Comparison of ENCODE assay signal across 15 cellular contexts in genomic region chr19:49667473-49667872, GRCh38. TPM values are rescaled to one million over a fixed set of nuclear protein-coding genes. Genes with fewer than 3 reads are reported as not detected.
A peak's percentile ranks its signal among the peaks of the same experiment; 100 is the strongest.
DNase-seq lines count a peak whose midpoint lies in the region; ATAC-seq and TF ChIP-seq lines count a peak whose summit lies in the region.
"Had no signal": no experiment of that assay in that cellular context is flagged by ENCODE, and none has a peak within 500 bp of the region (broad histone marks: within the 10 kb centered on the region; RNA-seq: fewer than 3 reads in every experiment).

No MANE protein-coding gene starts in this region.

- peaks cover 40% of the 10 kb centered on the region for H3K4me1 Mint-ChIP-seq in activated CD8-positive, alpha-beta memory T cell treated with anti-CD3 and anti-CD28 coated beads, Interleukin-2, amount 10 ng/mL, durations not matched to agents 7 days and 5 days
- peaks cover 32% of the 10 kb centered on the region for H3K4me1 Mint-ChIP-seq in activated naive CD8-positive, alpha-beta T cell treated with anti-CD3 and anti-CD28 coated beads, Interleukin-2, amount 10 ng/mL, durations not matched to agents 7 days and 5 days
- H3K4me1 Mint-ChIP-seq in neural crest cell = peaks cover 50% of the 10 kb centered on the region

- no peaks in the 10 kb centered on the region for H3K9me2 ChIP-seq in MM.1S (replicated peaks; ENCODE audit: insufficient read depth, low read length)

- no peak overlapping the region for H3K4me3 ChIP-seq in MM.1S (ENCODE audit: low read length)
- H3K4me3 ChIP-seq: lung, SJCRH30 had no signal

- no peak for DNase-seq in activated CD8-positive, alpha-beta memory T cell treated with anti-CD3 and anti-CD28 coated beads, Interleukin-2, amount 10 ng/mL, durations not matched to agents 7 days and 5 days
- DNase-seq in activated CD8-positive, alpha-beta memory T cell treated with anti-CD3 and anti-CD28 coated beads for 24 hours = no peak
- DNase-seq in MM.1S (no peak), neural crest cell (ENCODE audit: low read depth, low spot score) (no peak), NCI-H510A (lab: John Stamatoyannopoulos, UW) (no peak), HEK293T (ENCODE audit: extremely low spot score) (no peak), ACHN (no peak)
- no peak for DNase-seq in activated naive CD8-positive, alpha-beta T cell treated with anti-CD3 and anti-CD28 coated beads, Interleukin-2, amount 10 ng/mL, durations not matched to agents 7 days and 5 days
- DNase-seq: activated gamma-delta T cell treated with Interleukin-2 at 50 U/mL for 16 hours, EL, NCI-H1436 treated with DMSO at 0.1 percent for 48 hours, NCI-H524, posterior cingulate gyrus, SJCRH30 had no signal

- H3K9ac ChIP-seq in MM.1S (ENCODE audit: low read length) = no peak overlapping the region

- H3K36me3 Mint-ChIP-seq in activated CD8-positive, alpha-beta memory T cell treated with anti-CD3 and anti-CD28 coated beads, Interleukin-2, amount 10 ng/mL, durations not matched to agents 7 days and 5 days = peaks cover 12% of the 10 kb centered on the region
- H3K36me3 Mint-ChIP-seq in activated naive CD8-positive, alpha-beta T cell treated with anti-CD3 and anti-CD28 coated beads, Interleukin-2, amount 10 ng/mL, durations not matched to agents 7 days and 5 days = peaks cover 9% of the 10 kb centered on the region
- H3K36me3 Mint-ChIP-seq in neural crest cell (ENCODE audit: low read depth) = peaks cover 5% of the 10 kb centered on the region

- H3K36me3 ChIP-seq in MM.1S (replicated peaks; ENCODE audit: insufficient read depth, low read length) = no peaks in the 10 kb centered on the region

- in situ Hi-C loops in ACHN (cut with HindIII; ENCODE audit: low pct_ligation_motif_present, low pct_unique_long_range_greater_than_20kb, low sequenced_read_pairs) = no loop called here

- POLR2A ChIA-PET in activated naive CD8-positive, alpha-beta T cell treated with anti-CD3 and anti-CD28 coated beads, Interleukin-2, amount 10 ng/mL, durations not matched to agents 7 days and 5 days (lab: Charles Lee) = interaction anchor here (1.2 to 3.5 kb wide), 2 partner anchors 9 to 168 kb away, joined by 4 to 18 read pairs; partner anchors contain the start of gene PRMT1
- POLR2A ChIA-PET in HEK293T (lab: Yijun Ruan, JAX) = interaction anchor here (1.1 to 4.8 kb wide), 3 partner anchors 9 to 26 kb away, joined by 3 to 44 read pairs (median 25); partner anchors contain the start of genes PRMT1, RRAS and SCAF1

- H4K20me1 ChIP-seq in MM.1S (ENCODE audit: insufficient read depth, low read length) = no peaks in the 10 kb centered on the region

- peak overlapping the region; percentile 97 for H3K4me3 Mint-ChIP-seq in activated CD8-positive, alpha-beta memory T cell treated with anti-CD3 and anti-CD28 coated beads, Interleukin-2, amount 10 ng/mL, durations not matched to agents 7 days and 5 days
- peak overlapping the region; percentile 94 for H3K4me3 Mint-ChIP-seq in activated naive CD8-positive, alpha-beta T cell treated with anti-CD3 and anti-CD28 coated beads, Interleukin-2, amount 10 ng/mL, durations not matched to agents 7 days and 5 days
- H3K4me3 Mint-ChIP-seq in neural crest cell = peak overlapping the region; percentile 98

- no peaks in the 10 kb centered on the region for H3K9me3 Mint-ChIP-seq in activated CD8-positive, alpha-beta memory T cell treated with anti-CD3 and anti-CD28 coated beads, Interleukin-2, amount 10 ng/mL, durations not matched to agents 7 days and 5 days (ENCODE audit: low read depth)
- H3K9me3 Mint-ChIP-seq in activated naive CD8-positive, alpha-beta T cell treated with anti-CD3 and anti-CD28 coated beads, Interleukin-2, amount 10 ng/mL, durations not matched to agents 7 days and 5 days = no peaks in the 10 kb centered on the region
- H3K9me3 Mint-ChIP-seq in neural crest cell = no peaks in the 10 kb centered on the region

- H3K27ac Mint-ChIP-seq in activated CD8-positive, alpha-beta memory T cell treated with anti-CD3 and anti-CD28 coated beads, Interleukin-2, amount 10 ng/mL, durations not matched to agents 7 days and 5 days = peak overlapping the region; percentile 54
- peak overlapping the region; percentile 93 for H3K27ac Mint-ChIP-seq in activated naive CD8-positive, alpha-beta T cell treated with anti-CD3 and anti-CD28 coated beads, Interleukin-2, amount 10 ng/mL, durations not matched to agents 7 days and 5 days
- H3K27ac Mint-ChIP-seq in neural crest cell (ENCODE audit: unreplicated experiment) = peak overlapping the region; percentile 57

- no peak overlapping the region for H3K27ac ChIP-seq in MM.1S (ENCODE audit: low read length)
- H3K27ac ChIP-seq: SJCRH30 had no signal

- H3K9me3 ChIP-seq in MM.1S (replicated peaks; ENCODE audit: insufficient read depth, low read length) = no peaks in the 10 kb centered on the region
- H3K9me3 ChIP-seq: SJCRH30 had no signal

- no peaks in the 10 kb centered on the region for H3K27me3 ChIP-seq in MM.1S (replicated peaks; ENCODE audit: insufficient read depth, low read length)
- H3K27me3 ChIP-seq: SJCRH30 had no signal

- ATAC-seq in activated CD8-positive, alpha-beta memory T cell treated with anti-CD3 and anti-CD28 coated beads, Interleukin-2, amount 10 ng/mL, durations not matched to agents 7 days and 5 days = no peak
- no peak for ATAC-seq in activated naive CD8-positive, alpha-beta T cell treated with anti-CD3 and anti-CD28 coated beads, Interleukin-2, amount 10 ng/mL, durations not matched to agents 7 days and 5 days (ENCODE audit: low read depth)

- no peaks in the 10 kb centered on the region for H3K27me3 Mint-ChIP-seq in activated CD8-positive, alpha-beta memory T cell treated with anti-CD3 and anti-CD28 coated beads, Interleukin-2, amount 10 ng/mL, durations not matched to agents 7 days and 5 days
- no peaks in the 10 kb centered on the region for H3K27me3 Mint-ChIP-seq in activated naive CD8-positive, alpha-beta T cell treated with anti-CD3 and anti-CD28 coated beads, Interleukin-2, amount 10 ng/mL, durations not matched to agents 7 days and 5 days
- peaks cover 10% of the 10 kb centered on the region for H3K27me3 Mint-ChIP-seq in neural crest cell (ENCODE audit: low read depth)

- H2AFZ ChIP-seq in MM.1S (ENCODE audit: low read length) = no peak overlapping the region

- CTCF ChIA-PET in activated CD8-positive, alpha-beta memory T cell treated with anti-CD3 and anti-CD28 coated beads, Interleukin-2, amount 10 ng/mL, durations not matched to agents 7 days and 5 days (lab: Charles Lee) = interaction anchor here (0.6 to 6.6 kb wide), 3 partner anchors 10 to 165 kb away, joined by 5 to 64 read pairs (median 6); partner anchors contain the start of gene PRMT1
- CTCF ChIA-PET in HEK293T (lab: Yijun Ruan, JAX) = interaction anchor here (0.9 kb wide), 1 partner anchor 21 kb away, joined by 3 read pairs; no protein-coding TSS in a partner anchor

- peak overlapping the region; percentile 92; the same call in 1 of the 2 replicates for H3K4me2 ChIP-seq in MM.1S (ENCODE audit: low read depth, low read length)

- H3K79me2 ChIP-seq in MM.1S (ENCODE audit: low read length) = peaks cover 44% of the 10 kb centered on the region

- no peak for TF ChIP-seq CTCF in MM.1S (IDR thresholded peaks at IDR 0.05; ENCODE audit: low read length)
- TF ChIP-seq CTCF in neural crest cell (conservative IDR thresholded peaks at IDR 0.05) = no peak

- peaks cover 26% of the 10 kb centered on the region for H3K4me1 ChIP-seq in MM.1S (ENCODE audit: low read length)

- peaks cover 37% of the 10 kb centered on the region for H3F3A ChIP-seq in MM.1S (ENCODE audit: insufficient read depth, low read length)

TF ChIP-seq in HEK293T, 16 proteins besides CTCF, POLR2A, EP300 and RAD21:
- TF ChIP-seq SUZ12 (IDR thresholded peaks at IDR 0.05) = no peak
- no peak for TF ChIP-seq FOXM1 (IDR thresholded peaks at IDR 0.05; ENCODE audit: borderline replicate concordance)

RNA-seq across cellular contexts. Expression of gene BCL2L12, which starts 1.7 kb away (rescaled TPM):
- total RNA-seq in activated CD8-positive, alpha-beta memory T cell treated with anti-CD3 and anti-CD28 coated beads, Interleukin-2, amount 10 ng/mL, durations not matched to agents 7 days and 5 days = 10 to 100 TPM; 90.6 to 94.5 TPM
- 10 to 100 TPM; 63.4 to 71.3 TPM for total RNA-seq in activated naive CD8-positive, alpha-beta T cell treated with anti-CD3 and anti-CD28 coated beads, Interleukin-2, amount 10 ng/mL, durations not matched to agents 7 days and 5 days
- total RNA-seq in neural crest cell = 92.4 and 99.5 TPM in 2 replicates

RNA-seq across cellular contexts. Expression of gene IRF3, which starts 1.8 kb away (rescaled TPM):
- 100 to 1,000 TPM; 159 to 170 TPM for total RNA-seq in activated CD8-positive, alpha-beta memory T cell treated with anti-CD3 and anti-CD28 coated beads, Interleukin-2, amount 10 ng/mL, durations not matched to agents 7 days and 5 days
- total RNA-seq in activated naive CD8-positive, alpha-beta T cell treated with anti-CD3 and anti-CD28 coated beads, Interleukin-2, amount 10 ng/mL, durations not matched to agents 7 days and 5 days = 100 to 1,000 TPM; 198 to 205 TPM
- 70.0 and 76.0 TPM in 2 replicates for total RNA-seq in neural crest cell

RNA-seq across cellular contexts. Expression of gene PRMT1, which starts 9.6 kb away (rescaled TPM):
- 100 to 1,000 TPM; 145 to 257 TPM for total RNA-seq in activated CD8-positive, alpha-beta memory T cell treated with anti-CD3 and anti-CD28 coated beads, Interleukin-2, amount 10 ng/mL, durations not matched to agents 7 days and 5 days
- 100 to 1,000 TPM; 118 to 123 TPM for total RNA-seq in activated naive CD8-positive, alpha-beta T cell treated with anti-CD3 and anti-CD28 coated beads, Interleukin-2, amount 10 ng/mL, durations not matched to agents 7 days and 5 days
- 454 and 470 TPM in 2 replicates for total RNA-seq in neural crest cell

RNA-seq across cellular contexts. Expression of gene ADM5, which starts 21.9 kb away (rescaled TPM):
- 1 to 10 TPM; 2.7 to 3.5 TPM for total RNA-seq in activated CD8-positive, alpha-beta memory T cell treated with anti-CD3 and anti-CD28 coated beads, Interleukin-2, amount 10 ng/mL, durations not matched to agents 7 days and 5 days
- total RNA-seq in activated naive CD8-positive, alpha-beta T cell treated with anti-CD3 and anti-CD28 coated beads, Interleukin-2, amount 10 ng/mL, durations not matched to agents 7 days and 5 days = 1 to 10 TPM; 4.1 to 4.3 TPM
- total RNA-seq in neural crest cell = 11.8 TPM in 2 replicates

RNA-seq across cellular contexts. Expression of gene CPT1C, which starts 23.4 kb away (rescaled TPM):
- total RNA-seq in activated CD8-positive, alpha-beta memory T cell treated with anti-CD3 and anti-CD28 coated beads, Interleukin-2, amount 10 ng/mL, durations not matched to agents 7 days and 5 days = 1 to 10 TPM; 1.6 TPM
- 1 to 10 TPM; 2.1 to 4.1 TPM for total RNA-seq in activated naive CD8-positive, alpha-beta T cell treated with anti-CD3 and anti-CD28 coated beads, Interleukin-2, amount 10 ng/mL, durations not matched to agents 7 days and 5 days
- total RNA-seq in neural crest cell = 87.7 and 96.1 TPM in 2 replicates
